1 cellular context compared by ENCODE assay signal in the genomic region with DNA sequence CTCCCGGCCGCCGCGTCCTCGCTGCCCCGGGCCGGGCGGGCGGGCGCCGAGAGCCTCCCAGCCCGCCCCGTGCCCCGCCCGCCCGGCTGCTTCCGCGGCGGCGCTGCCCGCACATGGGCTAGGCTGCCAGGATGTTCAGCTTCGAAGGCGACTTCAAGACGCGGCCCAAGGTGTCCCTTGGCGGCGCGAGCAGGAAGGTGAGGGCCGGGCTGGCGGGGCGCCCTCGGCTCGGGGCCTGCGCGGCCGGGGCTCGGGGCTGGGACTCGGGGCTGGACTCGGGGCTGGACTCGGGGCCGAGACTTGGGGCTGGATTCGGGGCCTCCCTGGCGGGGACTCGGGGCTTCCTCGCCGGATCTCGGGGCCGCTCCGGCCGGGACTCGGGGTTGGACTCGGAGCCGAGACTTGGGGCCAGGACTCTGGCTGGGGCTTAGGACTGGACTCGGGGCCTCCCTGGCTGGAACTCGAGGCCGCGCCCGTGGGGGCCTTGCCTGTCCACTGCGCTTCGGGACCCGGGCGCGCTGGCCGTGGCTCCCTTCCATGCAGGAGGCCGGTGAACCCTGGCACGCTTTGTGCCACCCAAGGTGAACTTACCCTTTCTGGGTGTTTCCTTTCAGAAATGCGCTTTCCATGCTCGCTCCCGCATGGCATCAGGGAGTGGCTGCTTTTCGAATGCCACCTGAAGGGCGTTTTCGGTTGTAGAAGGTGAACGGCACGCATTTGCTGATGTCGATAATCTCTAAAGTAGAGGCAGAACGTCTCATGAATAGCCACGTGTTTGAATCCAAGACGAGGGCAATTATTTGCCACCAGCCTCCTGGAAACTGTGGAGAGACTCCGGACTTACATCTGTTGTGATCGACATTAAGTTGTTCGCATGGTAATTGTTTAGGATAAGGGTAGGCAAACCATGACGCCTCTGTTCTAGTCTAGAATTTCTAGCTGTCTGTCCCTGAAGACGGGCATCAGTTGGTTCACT.
TF ChIP-seq lines count a peak whose summit lies in the region.

No MANE protein-coding gene starts in this region.

TF ChIP-seq in HepG2, 621 proteins besides CTCF, POLR2A, EP300 and RAD21 (continued from another document and continues in another):
- TF ChIP-seq ZNF609 (CRISPR knock-in tag; IDR thresholded peaks at IDR 0.05; ENCODE audit: borderline replicate concordance), result no peak
- no peak for TF ChIP-seq KDM3A (CRISPR knock-in tag; IDR thresholded peaks at IDR 0.05; ENCODE audit: low read depth)
- no peak for TF ChIP-seq IRX3 (CRISPR knock-in tag; IDR thresholded peaks at IDR 0.05; ENCODE audit: borderline replicate concordance, low read depth)
- TF ChIP-seq ZNF326 (CRISPR knock-in tag; IDR thresholded peaks at IDR 0.05; ENCODE audit: borderline replicate concordance), result no peak
- no peak for TF ChIP-seq ZNF563 (CRISPR knock-in tag; IDR thresholded peaks at IDR 0.05)
- TF ChIP-seq, protein P1, sequence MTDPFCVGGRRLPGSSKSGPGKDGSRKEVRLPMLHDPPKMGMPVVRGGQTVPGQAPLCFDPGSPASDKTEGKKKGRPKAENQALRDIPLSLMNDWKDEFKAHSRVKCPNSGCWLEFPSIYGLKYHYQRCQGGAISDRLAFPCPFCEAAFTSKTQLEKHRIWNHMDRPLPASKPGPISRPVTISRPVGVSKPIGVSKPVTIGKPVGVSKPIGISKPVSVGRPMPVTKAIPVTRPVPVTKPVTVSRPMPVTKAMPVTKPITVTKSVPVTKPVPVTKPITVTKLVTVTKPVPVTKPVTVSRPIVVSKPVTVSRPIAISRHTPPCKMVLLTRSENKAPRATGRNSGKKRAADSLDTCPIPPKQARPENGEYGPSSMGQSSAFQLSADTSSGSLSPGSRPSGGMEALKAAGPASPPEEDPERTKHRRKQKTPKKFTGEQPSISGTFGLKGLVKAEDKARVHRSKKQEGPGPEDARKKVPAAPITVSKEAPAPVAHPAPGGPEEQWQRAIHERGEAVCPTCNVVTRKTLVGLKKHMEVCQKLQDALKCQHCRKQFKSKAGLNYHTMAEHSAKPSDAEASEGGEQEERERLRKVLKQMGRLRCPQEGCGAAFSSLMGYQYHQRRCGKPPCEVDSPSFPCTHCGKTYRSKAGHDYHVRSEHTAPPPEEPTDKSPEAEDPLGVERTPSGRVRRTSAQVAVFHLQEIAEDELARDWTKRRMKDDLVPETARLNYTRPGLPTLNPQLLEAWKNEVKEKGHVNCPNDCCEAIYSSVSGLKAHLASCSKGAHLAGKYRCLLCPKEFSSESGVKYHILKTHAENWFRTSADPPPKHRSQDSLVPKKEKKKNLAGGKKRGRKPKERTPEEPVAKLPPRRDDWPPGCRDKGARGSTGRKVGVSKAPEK (CRISPR knock-in tag; IDR thresholded peaks at IDR 0.05; ENCODE audit: borderline replicate concordance), result no peak
- 0 out of 2 replicates have a peak, but pooled peaks have one; percentile 8 for TF ChIP-seq ZNF264 (CRISPR knock-in tag; IDR thresholded peaks at IDR 0.05)
- TF ChIP-seq, protein P2, sequence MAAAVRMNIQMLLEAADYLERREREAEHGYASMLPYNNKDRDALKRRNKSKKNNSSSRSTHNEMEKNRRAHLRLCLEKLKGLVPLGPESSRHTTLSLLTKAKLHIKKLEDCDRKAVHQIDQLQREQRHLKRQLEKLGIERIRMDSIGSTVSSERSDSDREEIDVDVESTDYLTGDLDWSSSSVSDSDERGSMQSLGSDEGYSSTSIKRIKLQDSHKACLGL (CRISPR knock-in tag; IDR thresholded peaks at IDR 0.05), result peak; percentile 31; the same call in 1 of the 2 replicates
- no peak for TF ChIP-seq IKZF4 (CRISPR knock-in tag; IDR thresholded peaks at IDR 0.05; ENCODE audit: borderline replicate concordance, low read depth, not compliant biosample characterization)
- no peak for TF ChIP-seq ELF4 (CRISPR knock-in tag; IDR thresholded peaks at IDR 0.05; ENCODE audit: borderline replicate concordance)
- no peak for TF ChIP-seq SOX5 (CRISPR knock-in tag; IDR thresholded peaks at IDR 0.05; ENCODE audit: borderline replicate concordance)
- TF ChIP-seq, protein P3, sequence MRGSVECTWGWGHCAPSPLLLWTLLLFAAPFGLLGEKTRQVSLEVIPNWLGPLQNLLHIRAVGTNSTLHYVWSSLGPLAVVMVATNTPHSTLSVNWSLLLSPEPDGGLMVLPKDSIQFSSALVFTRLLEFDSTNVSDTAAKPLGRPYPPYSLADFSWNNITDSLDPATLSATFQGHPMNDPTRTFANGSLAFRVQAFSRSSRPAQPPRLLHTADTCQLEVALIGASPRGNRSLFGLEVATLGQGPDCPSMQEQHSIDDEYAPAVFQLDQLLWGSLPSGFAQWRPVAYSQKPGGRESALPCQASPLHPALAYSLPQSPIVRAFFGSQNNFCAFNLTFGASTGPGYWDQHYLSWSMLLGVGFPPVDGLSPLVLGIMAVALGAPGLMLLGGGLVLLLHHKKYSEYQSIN (CRISPR knock-in tag; IDR thresholded peaks at IDR 0.05; ENCODE audit: borderline replicate concordance), result no peak
- TF ChIP-seq ZFP36L1 (CRISPR knock-in tag; IDR thresholded peaks at IDR 0.05), result no peak
- TF ChIP-seq ZNF431 (CRISPR knock-in tag; IDR thresholded peaks at IDR 0.05; ENCODE audit: borderline replicate concordance, low read depth), result 0 out of 2 replicates have a peak, but pooled peaks have one; percentile 12
- no peak for TF ChIP-seq ZFAT (CRISPR knock-in tag; conservative IDR thresholded peaks at IDR 0.05)
- no peak for TF ChIP-seq SATB2 (CRISPR knock-in tag; IDR thresholded peaks at IDR 0.05)
- TF ChIP-seq, protein P4, sequence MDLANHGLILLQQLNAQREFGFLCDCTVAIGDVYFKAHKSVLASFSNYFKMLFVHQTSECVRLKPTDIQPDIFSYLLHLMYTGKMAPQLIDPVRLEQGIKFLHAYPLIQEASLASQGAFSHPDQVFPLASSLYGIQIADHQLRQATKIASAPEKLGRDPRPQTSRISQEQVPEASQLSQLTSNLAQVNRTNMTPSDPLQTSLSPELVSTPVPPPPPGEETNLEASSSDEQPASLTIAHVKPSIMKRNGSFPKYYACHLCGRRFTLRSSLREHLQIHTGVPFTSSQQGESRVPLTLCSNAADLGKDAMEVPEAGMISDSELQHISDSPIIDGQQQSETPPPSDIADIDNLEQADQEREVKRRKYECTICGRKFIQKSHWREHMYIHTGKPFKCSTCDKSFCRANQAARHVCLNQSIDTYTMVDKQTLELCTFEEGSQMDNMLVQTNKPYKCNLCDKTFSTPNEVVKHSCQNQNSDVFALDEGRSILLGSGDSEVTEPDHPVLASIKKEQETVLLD (CRISPR knock-in tag; IDR thresholded peaks at IDR 0.05; ENCODE audit: low read depth), result no peak
- TF ChIP-seq, protein P5, sequence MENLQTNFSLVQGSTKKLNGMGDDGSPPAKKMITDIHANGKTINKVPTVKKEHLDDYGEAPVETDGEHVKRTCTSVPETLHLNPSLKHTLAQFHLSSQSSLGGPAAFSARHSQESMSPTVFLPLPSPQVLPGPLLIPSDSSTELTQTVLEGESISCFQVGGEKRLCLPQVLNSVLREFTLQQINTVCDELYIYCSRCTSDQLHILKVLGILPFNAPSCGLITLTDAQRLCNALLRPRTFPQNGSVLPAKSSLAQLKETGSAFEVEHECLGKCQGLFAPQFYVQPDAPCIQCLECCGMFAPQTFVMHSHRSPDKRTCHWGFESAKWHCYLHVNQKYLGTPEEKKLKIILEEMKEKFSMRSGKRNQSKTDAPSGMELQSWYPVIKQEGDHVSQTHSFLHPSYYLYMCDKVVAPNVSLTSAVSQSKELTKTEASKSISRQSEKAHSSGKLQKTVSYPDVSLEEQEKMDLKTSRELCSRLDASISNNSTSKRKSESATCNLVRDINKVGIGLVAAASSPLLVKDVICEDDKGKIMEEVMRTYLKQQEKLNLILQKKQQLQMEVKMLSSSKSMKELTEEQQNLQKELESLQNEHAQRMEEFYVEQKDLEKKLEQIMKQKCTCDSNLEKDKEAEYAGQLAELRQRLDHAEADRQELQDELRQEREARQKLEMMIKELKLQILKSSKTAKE (CRISPR knock-in tag; IDR thresholded peaks at IDR 0.05; ENCODE audit: borderline replicate concordance), result no peak
- no peak for TF ChIP-seq ZHX1 (CRISPR knock-in tag; IDR thresholded peaks at IDR 0.05; ENCODE audit: low read depth)
- peak; percentile 40 for TF ChIP-seq MED8 (CRISPR knock-in tag; IDR thresholded peaks at IDR 0.05; ENCODE audit: insufficient replicate concordance)
- TF ChIP-seq CSRNP1 (CRISPR knock-in tag; IDR thresholded peaks at IDR 0.05), result peak; percentile 8; the same call in 1 of the 2 replicates
- no peak for TF ChIP-seq ZNF441 (CRISPR knock-in tag; IDR thresholded peaks at IDR 0.05; ENCODE audit: borderline replicate concordance)
- TF ChIP-seq EHMT2 (IDR thresholded peaks at IDR 0.05; ENCODE audit: borderline replicate concordance, low read depth, low read length), result no peak
- TF ChIP-seq FOXP1 (IDR thresholded peaks at IDR 0.05), result no peak
- TF ChIP-seq FOXP1 (CRISPR knock-in tag; IDR thresholded peaks at IDR 0.05), result no peak
- no peak for TF ChIP-seq TAF15 (IDR thresholded peaks at IDR 0.05; ENCODE audit: low read depth, low read length, poor library complexity, severe bottlenecking)
- TF ChIP-seq SMARCE1 (IDR thresholded peaks at IDR 0.05; ENCODE audit: borderline replicate concordance), result no peak
- TF ChIP-seq ZNF274 (CRISPR knock-in tag; IDR thresholded peaks at IDR 0.05), result peak; percentile 19; the same call in 1 of the 2 replicates
- no peak for TF ChIP-seq ZKSCAN8 (CRISPR knock-in tag; IDR thresholded peaks at IDR 0.05; ENCODE audit: borderline replicate concordance)
- 0 out of 2 replicates have a peak, but pooled peaks have one; percentile 69 for TF ChIP-seq ZNF776 (CRISPR knock-in tag; IDR thresholded peaks at IDR 0.05)
- peak; percentile 57; the same call in 1 of the 2 replicates for TF ChIP-seq ZNF766 (CRISPR knock-in tag; IDR thresholded peaks at IDR 0.05; ENCODE audit: borderline replicate concordance)
- 0 out of 2 replicates have a peak, but pooled peaks have one; percentile 51 for TF ChIP-seq ZNF160 (CRISPR knock-in tag; IDR thresholded peaks at IDR 0.05)
- TF ChIP-seq CBFB (CRISPR knock-in tag; IDR thresholded peaks at IDR 0.05), result no peak
